Comparison of ENCODE assay signal across 8 cellular contexts in genomic region chr9:35102769-35103659, GRCh38. TPM values are rescaled to one million over a fixed set of nuclear protein-coding genes. Genes with fewer than 3 reads are reported as not detected.
DNase-seq lines count a peak whose midpoint lies in the region; ATAC-seq and TF ChIP-seq lines count a peak whose summit lies in the region.

STOML2 (minus strand) TSS chr9:35103131; CDS start chr9:35103094, 37 bp downstream.

- in situ Hi-C loops in GM13977 (cut with MboI; ENCODE audit: low pct_unique_long_range_greater_than_20kb, low sequenced_read_pairs, unreplicated experiment), result no loop called here

- peak within 1 kb of the TSS; percentile 84 for H3K4me3 ChIP-seq in left ventricle myocardium inferior

- H3K27ac ChIP-seq in left ventricle myocardium inferior (replicated peaks), result peak within 1 kb of the TSS; percentile 94

- H3K27me3 Mint-ChIP-seq in T-helper 1 cell treated with Interleukin-12 subunit alpha and Interleukin-12 subunit beta and Interleukin-4 antibody, amounts not matched to agents 30 μg/mL and 1 μg/mL, for 36 hours (ENCODE audit: low read depth), result no peaks in the 10 kb centered on the region
- H3K27me3 Mint-ChIP-seq in progenitor cell of endocrine pancreas, result no peaks in the 10 kb centered on the region

- peak within 1 kb of the TSS; percentile 89 for H3K4me3 Mint-ChIP-seq in T-helper 1 cell treated with Interleukin-12 subunit alpha and Interleukin-12 subunit beta and Interleukin-4 antibody, amounts not matched to agents 30 μg/mL and 1 μg/mL, for 36 hours
- peak within 1 kb of the TSS; percentile 92 for H3K4me3 Mint-ChIP-seq in progenitor cell of endocrine pancreas (ENCODE audit: low read depth)

- no peaks in the 10 kb centered on the region for H3K9me3 ChIP-seq in left ventricle myocardium inferior (replicated peaks)

- intact Hi-C loops in left ventricle myocardium inferior (cut with micrococcal nuclease), result no loop called here

- H3K4me1 ChIP-seq in left ventricle myocardium inferior, result peaks cover 36% of the 10 kb centered on the region

- H3K9me3 Mint-ChIP-seq in T-helper 1 cell treated with Interleukin-12 subunit alpha and Interleukin-12 subunit beta and Interleukin-4 antibody, amounts not matched to agents 30 μg/mL and 1 μg/mL, for 36 hours, result no peaks in the 10 kb centered on the region
- no peaks in the 10 kb centered on the region for H3K9me3 Mint-ChIP-seq in progenitor cell of endocrine pancreas (ENCODE audit: low read depth)

- H3K36me3 ChIP-seq in left ventricle myocardium inferior, result peaks cover 64% of the 10 kb centered on the region

- peak; percentile 97 for ATAC-seq in HG02884 (IDR thresholded peaks at IDR 0.05; ENCODE audit: unreplicated experiment)

- peak; percentile 96 for DNase-seq in GM13977 (ENCODE audit: low spot score)
- DNase-seq in NCI-H1694 (lab: John Stamatoyannopoulos, UW), result peak; percentile 92
- peak; percentile 94 for DNase-seq in amniotic stem cell (lab: John Stamatoyannopoulos, UW)
- peak; percentile 94 for DNase-seq in left ventricle myocardium inferior
- DNase-seq in progenitor cell of endocrine pancreas (ENCODE audit: low spot score, unreplicated experiment), result peak; percentile 79
- peak; percentile 95 for DNase-seq in ureter (ENCODE audit: low spot score)

- H3K4me1 Mint-ChIP-seq in T-helper 1 cell treated with Interleukin-12 subunit alpha and Interleukin-12 subunit beta and Interleukin-4 antibody, amounts not matched to agents 30 μg/mL and 1 μg/mL, for 36 hours (ENCODE audit: low read depth), result peaks cover 31% of the 10 kb centered on the region
- peaks cover 11% of the 10 kb centered on the region for H3K4me1 Mint-ChIP-seq in progenitor cell of endocrine pancreas (ENCODE audit: low read depth)

- TF ChIP-seq CTCF in GM13977 (IDR thresholded peaks at IDR 0.05; ENCODE audit: extremely low read depth, insufficient read depth, missing control alignments) (no peak), left ventricle myocardium inferior (IDR thresholded peaks at IDR 0.05; ENCODE audit: borderline replicate concordance) (no peak), progenitor cell of endocrine pancreas (IDR thresholded peaks at IDR 0.05; ENCODE audit: unreplicated experiment) (no peak)

- peak within 1 kb of the TSS; percentile 86 for H3K27ac Mint-ChIP-seq in T-helper 1 cell treated with Interleukin-12 subunit alpha and Interleukin-12 subunit beta and Interleukin-4 antibody, amounts not matched to agents 30 μg/mL and 1 μg/mL, for 36 hours
- peak within 1 kb of the TSS; percentile 96 for H3K27ac Mint-ChIP-seq in progenitor cell of endocrine pancreas

- peaks cover 36% of the 10 kb centered on the region for H3K36me3 Mint-ChIP-seq in T-helper 1 cell treated with Interleukin-12 subunit alpha and Interleukin-12 subunit beta and Interleukin-4 antibody, amounts not matched to agents 30 μg/mL and 1 μg/mL, for 36 hours (ENCODE audit: low read depth)
- H3K36me3 Mint-ChIP-seq in progenitor cell of endocrine pancreas (ENCODE audit: insufficient read depth), result peaks cover 19% of the 10 kb centered on the region

- no peaks in the 10 kb centered on the region for H3K27me3 ChIP-seq in left ventricle myocardium inferior (ENCODE audit: low read depth)

RNA-seq across cellular contexts. Expression of gene STOML2, which starts in this region (rescaled TPM):
- total RNA-seq in left ventricle myocardium inferior, result 132 TPM
- 120 and 121 TPM in 2 replicates for total RNA-seq in progenitor cell of endocrine pancreas
- total RNA-seq in ureter, result 100 TPM

Comparison
In these comparisons a context has a peak if more than half of its experiments do, and no peak if none do; other contexts are left out.
1. Peak in every context shown above with its lines: DNase-seq, ATAC-seq, H3K4me3 ChIP-seq and H3K27ac ChIP-seq.